Comparison of ENCODE assay signal across 1 cellular context in genomic region chr10:6348091-6348862, GRCh38.
TF ChIP-seq lines count a peak whose summit lies in the region.

No MANE protein-coding gene starts in this region.

TF ChIP-seq in GM12878, 131 proteins besides CTCF, POLR2A, EP300 and RAD21 (continued from another document and continues in another):
- no peak for TF ChIP-seq YBX1 (IDR thresholded peaks at IDR 0.05)
- TF ChIP-seq STAT1 (conservative IDR thresholded peaks at IDR 0.05) = no peak; the same call in 1 of the 2 replicates
- TF ChIP-seq ATF2 (IDR thresholded peaks at IDR 0.05; ENCODE audit: low read length) = peak; percentile 90
- TF ChIP-seq E4F1 (IDR thresholded peaks at IDR 0.05; ENCODE audit: borderline replicate concordance, partially characterized antibody) = no peak
- peak; percentile 94 for TF ChIP-seq ATF7 (IDR thresholded peaks at IDR 0.05; ENCODE audit: low read depth)
- TF ChIP-seq PML (IDR thresholded peaks at IDR 0.05; ENCODE audit: low read length) = 0 out of 2 replicates have a peak, but pooled peaks have one; percentile 73
- no peak for TF ChIP-seq ZNF622 (IDR thresholded peaks at IDR 0.05)
- no peak for TF ChIP-seq RBBP5 (conservative IDR thresholded peaks at IDR 0.05)
- TF ChIP-seq NBN (IDR thresholded peaks at IDR 0.05) = peak; percentile 94
- peak; percentile 98 for TF ChIP-seq MTA2 (IDR thresholded peaks at IDR 0.05; ENCODE audit: low read depth)
- TF ChIP-seq NR2F1 (conservative IDR thresholded peaks at IDR 0.05) = peak; percentile 74
- 0 out of 2 replicates have a peak, but pooled peaks have one; percentile 45 for TF ChIP-seq RCOR1 (conservative IDR thresholded peaks at IDR 0.05; ENCODE audit: low read depth, low read length)
- peak; percentile 43 to 61 for TF ChIP-seq BHLHE40 (IDR thresholded peaks at IDR 0.05; ENCODE audit: borderline replicate concordance in 1 of 2, low read depth in 2 of 2, low read length in 1 of 2)
- peak; percentile 66; the same call in 1 of the 2 replicates for TF ChIP-seq IRF5 (IDR thresholded peaks at IDR 0.05; ENCODE audit: borderline replicate concordance)
- no peak for TF ChIP-seq ASH2L (IDR thresholded peaks at IDR 0.05; ENCODE audit: borderline replicate concordance, low read depth)
- no peak for TF ChIP-seq WRNIP1 (IDR thresholded peaks at IDR 0.05; ENCODE audit: borderline replicate concordance, low read depth, low read length)
- TF ChIP-seq JUND (IDR thresholded peaks at IDR 0.05; ENCODE audit: low read depth, low read length) = peak; percentile 35; the same call in 1 of the 2 replicates
- no peak for TF ChIP-seq PBX3 (IDR thresholded peaks at IDR 0.05; ENCODE audit: insufficient replicate concordance, low read depth, low read length)
- TF ChIP-seq SMARCA5 (IDR thresholded peaks at IDR 0.05) = 0 out of 2 replicates have a peak, but pooled peaks have one; percentile 65
- peak; percentile 52; the same call in 1 of the 2 replicates for TF ChIP-seq TCF3 (IDR thresholded peaks at IDR 0.05; ENCODE audit: borderline replicate concordance, insufficient read depth, low read depth, low read length)
- TF ChIP-seq NFIC (IDR thresholded peaks at IDR 0.05; ENCODE audit: low read depth, low read length) = peak; percentile 96
- peak; percentile 68 for TF ChIP-seq BACH1 (IDR thresholded peaks at IDR 0.05; ENCODE audit: borderline replicate concordance)
- no peak for TF ChIP-seq SIX5 (IDR thresholded peaks at IDR 0.05; ENCODE audit: low read depth, low read length, severe bottlenecking)
- TF ChIP-seq TARDBP (IDR thresholded peaks at IDR 0.05; ENCODE audit: borderline replicate concordance) = no peak
- no peak for TF ChIP-seq E2F8 (IDR thresholded peaks at IDR 0.05; ENCODE audit: low read depth, partially characterized antibody)
- TF ChIP-seq YY1 (IDR thresholded peaks at IDR 0.05; ENCODE audit: low read depth, low read length) = no peak; the same call in 1 of the 2 replicates
- TF ChIP-seq ZNF687 (IDR thresholded peaks at IDR 0.05) = peak; percentile 84
- peak; percentile 93 for TF ChIP-seq DPF2 (IDR thresholded peaks at IDR 0.05)
- TF ChIP-seq RELA (IDR thresholded peaks at IDR 0.05; ENCODE audit: borderline replicate concordance, partially characterized antibody) = no peak
- no peak for TF ChIP-seq POLR2AphosphoS2 (IDR thresholded peaks at IDR 0.05; ENCODE audit: low read depth, low read length)
- TF ChIP-seq KLF5 (IDR thresholded peaks at IDR 0.05; ENCODE audit: partially characterized antibody) = peak; percentile 91
- no peak for TF ChIP-seq ZBTB4 (CRISPR knock-in tag; IDR thresholded peaks at IDR 0.05)
- peak; percentile 92 for TF ChIP-seq BCL11A (IDR thresholded peaks at IDR 0.05; ENCODE audit: low read depth, low read length)
- peak; percentile 90; the same call in 1 of the 2 replicates for TF ChIP-seq TBL1XR1 (IDR thresholded peaks at IDR 0.05; ENCODE audit: low read depth, low read length)
- TF ChIP-seq EGR1 (IDR thresholded peaks at IDR 0.05; ENCODE audit: borderline replicate concordance in 1 of 2, low read depth in 2 of 2, low read length in 2 of 2) = no peak
- TF ChIP-seq PAX8 (IDR thresholded peaks at IDR 0.05) = no peak
- TF ChIP-seq SUPT20H (IDR thresholded peaks at IDR 0.05; ENCODE audit: borderline replicate concordance, control insufficient read depth, low read depth, low read length) = no peak
- TF ChIP-seq ZBTB40 (IDR thresholded peaks at IDR 0.05; ENCODE audit: borderline replicate concordance) = peak; percentile 43; the same call in 1 of the 2 replicates
